1 cellular context compared by ENCODE assay signal in genomic region chr9:114082017-114082735, GRCh38.
TF ChIP-seq lines count a peak whose summit lies in the region.

No MANE protein-coding gene starts in this region.

TF ChIP-seq in HepG2, 621 proteins besides CTCF, POLR2A, EP300 and RAD21 (continued from another document and continues in another):
- TF ChIP-seq ZNF800 (CRISPR knock-in tag; IDR thresholded peaks at IDR 0.05), result peak; percentile 44; the same call in 1 of the 2 replicates
- peak; percentile 58; the same call in 1 of the 2 replicates for TF ChIP-seq CBX5 (CRISPR knock-in tag; IDR thresholded peaks at IDR 0.05; ENCODE audit: borderline replicate concordance)
- TF ChIP-seq POLR2AphosphoS2 (IDR thresholded peaks at IDR 0.05; ENCODE audit: low read depth, low read length), result no peak
- TF ChIP-seq ZNF549 (CRISPR knock-in tag; IDR thresholded peaks at IDR 0.05), result no peak
- peak; percentile 58; the same call in 1 of the 2 replicates for TF ChIP-seq SP140L (CRISPR knock-in tag; IDR thresholded peaks at IDR 0.05; ENCODE audit: borderline replicate concordance)
- TF ChIP-seq TIGD3 (CRISPR knock-in tag; IDR thresholded peaks at IDR 0.05; ENCODE audit: borderline replicate concordance), result 0 out of 2 replicates have a peak, but pooled peaks have one; percentile 45
- TF ChIP-seq ZNF318 (CRISPR knock-in tag; IDR thresholded peaks at IDR 0.05), result peak; percentile 73
- TF ChIP-seq TGIF2 (CRISPR knock-in tag; IDR thresholded peaks at IDR 0.05), result peak; percentile 87
- peak; percentile 33; the same call in 1 of the 2 replicates for TF ChIP-seq WIZ (CRISPR knock-in tag; IDR thresholded peaks at IDR 0.05)
- no peak; the same call in 1 of the 2 replicates for TF ChIP-seq ZNF816 (CRISPR knock-in tag; IDR thresholded peaks at IDR 0.05; ENCODE audit: borderline replicate concordance)
- peak; percentile 85 for TF ChIP-seq SAP130 (CRISPR knock-in tag; IDR thresholded peaks at IDR 0.05; ENCODE audit: low read depth)
- no peak; the same call in 1 of the 2 replicates for TF ChIP-seq ATF6 (CRISPR knock-in tag; conservative IDR thresholded peaks at IDR 0.05)
- peak; percentile 88 for TF ChIP-seq ZNF280B (CRISPR knock-in tag; IDR thresholded peaks at IDR 0.05; ENCODE audit: borderline replicate concordance)
- TF ChIP-seq MAX (IDR thresholded peaks at IDR 0.05), result no peak
- peak; percentile 82 for TF ChIP-seq ZMYM4 (CRISPR knock-in tag; IDR thresholded peaks at IDR 0.05)
- TF ChIP-seq GTF2F1 (IDR thresholded peaks at IDR 0.05; ENCODE audit: low read length), result no peak
- 0 out of 2 replicates have a peak, but pooled peaks have one; percentile 13 for TF ChIP-seq ATRX (CRISPR knock-in tag; IDR thresholded peaks at IDR 0.05; ENCODE audit: borderline replicate concordance)
- no peak for TF ChIP-seq PLRG1 (conservative IDR thresholded peaks at IDR 0.05)
- TF ChIP-seq ZNF274 (CRISPR knock-in tag; IDR thresholded peaks at IDR 0.05), result peak; percentile 87; the same call in 1 of the 2 replicates
- TF ChIP-seq ZNF782 (CRISPR knock-in tag; IDR thresholded peaks at IDR 0.05; ENCODE audit: borderline replicate concordance), result no peak; the same call in 1 of the 2 replicates
- TF ChIP-seq ZNF446 (CRISPR knock-in tag; IDR thresholded peaks at IDR 0.05), result no peak
- TF ChIP-seq ZNF704 (CRISPR knock-in tag; IDR thresholded peaks at IDR 0.05; ENCODE audit: borderline replicate concordance), result 0 out of 2 replicates have a peak, but pooled peaks have one; percentile 39
- TF ChIP-seq ARID2 (CRISPR knock-in tag; IDR thresholded peaks at IDR 0.05; ENCODE audit: borderline replicate concordance), result no peak; the same call in 1 of the 2 replicates
- TF ChIP-seq GLMP (CRISPR knock-in tag; IDR thresholded peaks at IDR 0.05; ENCODE audit: borderline replicate concordance), result no peak
- peak; percentile 65 for TF ChIP-seq FOXP4 (CRISPR knock-in tag; IDR thresholded peaks at IDR 0.05)
- peak; percentile 61; the same call in 1 of the 2 replicates for TF ChIP-seq ZBTB20 (CRISPR knock-in tag; IDR thresholded peaks at IDR 0.05; ENCODE audit: borderline replicate concordance, low read depth)
- TF ChIP-seq NFE2L1 (CRISPR knock-in tag; IDR thresholded peaks at IDR 0.05; ENCODE audit: borderline replicate concordance), result no peak
- no peak; the same call in 1 of the 2 replicates for TF ChIP-seq MEIS1 (CRISPR knock-in tag; IDR thresholded peaks at IDR 0.05; ENCODE audit: borderline replicate concordance)
- no peak for TF ChIP-seq TP53 (CRISPR knock-in tag; conservative IDR thresholded peaks at IDR 0.05)
- no peak for TF ChIP-seq ZNF121 (CRISPR knock-in tag; IDR thresholded peaks at IDR 0.05)
- no peak for TF ChIP-seq ZNF207 (IDR thresholded peaks at IDR 0.05; ENCODE audit: borderline replicate concordance)
- TF ChIP-seq ZFP91 (CRISPR knock-in tag; IDR thresholded peaks at IDR 0.05; ENCODE audit: borderline replicate concordance), result peak; percentile 89; the same call in 1 of the 2 replicates
